ENCODE assay signal across 7 cellular contexts in the genomic region with DNA sequence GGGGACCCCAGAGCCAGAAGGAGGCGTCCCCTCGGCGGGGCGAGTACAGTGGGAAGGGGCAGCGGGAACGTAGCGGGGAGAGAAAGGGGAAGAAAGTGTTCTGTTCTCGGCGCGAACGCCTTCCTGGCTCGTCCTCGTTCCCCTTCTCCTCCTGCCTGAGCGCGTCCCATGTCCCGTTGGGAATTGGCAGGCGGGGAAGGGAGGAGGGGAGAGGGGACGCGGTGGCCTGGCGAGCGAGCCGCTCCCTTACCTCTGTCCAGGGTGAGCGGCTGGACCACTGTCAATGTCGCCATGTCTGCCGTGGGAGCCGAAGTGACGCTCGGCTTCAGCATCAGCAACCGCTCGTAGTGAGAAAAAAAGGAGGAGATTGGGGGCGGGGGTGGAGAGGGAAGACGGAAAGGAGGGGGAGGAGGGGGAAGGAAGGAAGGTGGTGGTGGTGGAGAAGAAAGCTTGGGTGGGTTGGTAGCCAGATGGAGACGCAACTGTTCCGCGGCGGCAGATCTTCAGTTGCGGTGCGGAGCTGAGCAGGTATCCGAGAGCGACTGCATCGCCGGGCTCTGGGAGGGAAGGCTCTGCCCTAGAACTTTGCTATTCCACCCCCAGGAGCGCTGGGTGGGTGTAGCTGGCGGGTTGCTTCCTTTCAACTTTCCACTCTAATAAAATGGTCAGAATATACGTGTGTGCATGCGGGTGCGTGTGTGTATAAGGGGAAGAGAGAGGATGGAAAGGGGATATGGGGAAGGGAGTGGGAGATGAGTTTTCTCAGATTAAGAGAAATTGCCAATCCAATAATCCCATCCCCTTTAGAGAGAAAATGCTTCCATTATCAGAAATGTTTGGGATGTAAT. TPM values are rescaled to one million over a fixed set of nuclear protein-coding genes. Genes with fewer than 3 reads are reported as not detected.
DNase-seq lines count a peak whose midpoint lies in the region; ATAC-seq, FAIRE-seq and TF ChIP-seq lines count a peak whose summit lies in the region.

A gene with protein sequence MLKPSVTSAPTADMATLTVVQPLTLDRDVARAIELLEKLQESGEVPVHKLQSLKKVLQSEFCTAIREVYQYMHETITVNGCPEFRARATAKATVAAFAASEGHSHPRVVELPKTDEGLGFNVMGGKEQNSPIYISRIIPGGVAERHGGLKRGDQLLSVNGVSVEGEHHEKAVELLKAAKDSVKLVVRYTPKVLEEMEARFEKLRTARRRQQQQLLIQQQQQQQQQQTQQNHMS (minus strand): TSS at position 544 of the 848 bp plus-strand sequence. CDS start 212 bp downstream, at position 332.

- H3K4me1 ChIP-seq in HepG2 (ENCODE audit: insufficient read depth, low read length) (peaks cover 65% of the 10 kb centered on the region), thoracic aorta (ENCODE audit: control insufficient read depth in 1 of 2, low read depth in 2 of 2) (peaks cover 0 to 6% of the 10 kb centered on the region in 2 donors)

- H3K9me3 ChIP-seq in HepG2 (ENCODE audit: low read length) (no peaks in the 10 kb centered on the region), thoracic aorta (no peaks in the 10 kb centered on the region)

- CTCF ChIA-PET in HepG2 (lab: Yijun Ruan, JAX; ENCODE audit: low intra/inter-chr PET ratio, low total read pairs) = no interaction called here

- no peak within 1 kb of the TSS for H2AFZ ChIP-seq in HepG2 (ENCODE audit: low read length)

- no peak for TF ChIP-seq RAD21 in HepG2 (CRISPR knock-in tag; IDR thresholded peaks at IDR 0.05)

- TF ChIP-seq EP300 in HepG2 (IDR thresholded peaks at IDR 0.05; ENCODE audit: low read depth in 2 of 2, low read length in 2 of 2) (no peak), HepG2 (CRISPR knock-in tag; IDR thresholded peaks at IDR 0.05; ENCODE audit: borderline replicate concordance) (no peak)

- H3K9ac ChIP-seq in HepG2 (ENCODE audit: insufficient read depth, low read depth, low read length) = peak within 1 kb of the TSS; percentile 96

- intact Hi-C loops in HepG2 (cut with micrococcal nuclease; ENCODE audit: unreplicated experiment) = loop anchor here (2.0 to 5.0 kb wide), 6 partner anchors 13 to 205 kb away; a partner anchor contains a TSS

- peak within 1 kb of the TSS; percentile 77 for H3K4me2 ChIP-seq in HepG2 (ENCODE audit: low read depth, low read length)

- H3K27me3 ChIP-seq in HepG2 (ENCODE audit: control insufficient read depth in 1 of 2, insufficient read depth in 2 of 2, low read length in 2 of 2) (no peaks in the 10 kb centered on the region; a peak in 2 of 5 replicates), thoracic aorta (replicated peaks; ENCODE audit: insufficient read depth) (no peaks in the 10 kb centered on the region)

- under 1% methylated on average over 45 of the region's 47 CpGs for WGBS in HepG2 (ENCODE audit: low lambda C conversion rate)

- peak; percentile 27 for ATAC-seq in GM18498 (IDR thresholded peaks at IDR 0.05; ENCODE audit: unreplicated experiment)
- peak; percentile 21 for ATAC-seq in HG02678 (IDR thresholded peaks at IDR 0.05; ENCODE audit: unreplicated experiment)
- peak; percentile 62 for ATAC-seq in HepG2
- no peak for ATAC-seq in thoracic aorta (ENCODE audit: insufficient number of reproducible peaks, low FRiP score, low read depth)

- H3K36me3 ChIP-seq in HepG2 (replicated peaks in 1 of 2; ENCODE audit: control insufficient read depth in 1 of 2, insufficient read depth in 2 of 2, low read length in 2 of 2) = no peaks in the 10 kb centered on the region
- H3K36me3 ChIP-seq in thoracic aorta = no peaks in the 10 kb centered on the region

- in situ Hi-C loops in HepG2 (cut with HindIII; ENCODE audit: extremely low pct_ligation_motif_present, low pct_unique_long_range_greater_than_20kb) = loop anchor here (10.0 kb wide), 1 partner anchor 137 kb away; a partner anchor contains a TSS

- POLR2A ChIA-PET in HepG2 (lab: Yijun Ruan, JAX) = interaction anchor here (0.8 to 4.0 kb wide), 12 partner anchors 12 to 209 kb away, joined by 3 to 58 read pairs (median 4); no protein-coding TSS in a partner anchor

- no peaks in the 10 kb centered on the region for H4K20me1 ChIP-seq in HepG2 (ENCODE audit: insufficient read depth, low read length)

- peak; percentile 90 for DNase-seq in NCI-H2171 treated with DMSO at 0.1 percent for 48 hours (lab: John Stamatoyannopoulos, UW)
- peak; percentile 15 for DNase-seq in choroid plexus epithelial cell (ENCODE audit: low read depth)
- DNase-seq in HepG2 (ENCODE audit: low spot score) = peak; percentile 18
- DNase-seq in thoracic aorta (ENCODE audit: low spot score) = no peak
- DNase-seq in activated naive CD4-positive, alpha-beta T cell (lab: John Stamatoyannopoulos, UW) = no peak

- H3K4me3 ChIP-seq in choroid plexus epithelial cell (ENCODE audit: low read depth, low read length) (peak within 1 kb of the TSS; percentile 76), HepG2 (replicated peaks in 1 of 3; ENCODE audit: insufficient read depth in 1 of 3, low read depth in 2 of 3, low read length in 3 of 3) (peak within 1 kb of the TSS; percentile 80 to 95 (median 83)), thoracic aorta (peak within 1 kb of the TSS; percentile 79)

- FAIRE-seq in HepG2 (lab: Jason Lieb, UNC) = no peak

- TF ChIP-seq CTCF in choroid plexus epithelial cell (conservative IDR thresholded peaks at IDR 0.05; ENCODE audit: low read depth, low read length) (no peak), HepG2 (CRISPR knock-in tag; IDR thresholded peaks at IDR 0.05) (no peak), thoracic aorta (IDR thresholded peaks at IDR 0.05) (no peak)

- H3K79me2 ChIP-seq in HepG2 (ENCODE audit: insufficient read depth, low read length) = peaks cover 62% of the 10 kb centered on the region

- H3K27ac ChIP-seq in HepG2 (ENCODE audit: extremely low read length, insufficient read depth, low read length) (peak within 1 kb of the TSS; percentile 98), thoracic aorta (peak within 1 kb of the TSS in 1 of 2 donors; percentile 46)

- TF ChIP-seq POLR2A in HepG2 (IDR thresholded peaks at IDR 0.05; ENCODE audit: insufficient read depth in 1 of 2, low read depth in 2 of 2, low read length in 2 of 2) = peak in 1 of 2 experiments; percentile 45; a peak in 2 of 4 replicates

- no TSS peak for BruUV-seq in HepG2 (replicated peaks; lab: Mats Ljungman, UMichigan)

TF ChIP-seq in HepG2, 621 proteins besides CTCF, POLR2A, EP300 and RAD21 (continues in another document):
- TF ChIP-seq, protein P1, sequence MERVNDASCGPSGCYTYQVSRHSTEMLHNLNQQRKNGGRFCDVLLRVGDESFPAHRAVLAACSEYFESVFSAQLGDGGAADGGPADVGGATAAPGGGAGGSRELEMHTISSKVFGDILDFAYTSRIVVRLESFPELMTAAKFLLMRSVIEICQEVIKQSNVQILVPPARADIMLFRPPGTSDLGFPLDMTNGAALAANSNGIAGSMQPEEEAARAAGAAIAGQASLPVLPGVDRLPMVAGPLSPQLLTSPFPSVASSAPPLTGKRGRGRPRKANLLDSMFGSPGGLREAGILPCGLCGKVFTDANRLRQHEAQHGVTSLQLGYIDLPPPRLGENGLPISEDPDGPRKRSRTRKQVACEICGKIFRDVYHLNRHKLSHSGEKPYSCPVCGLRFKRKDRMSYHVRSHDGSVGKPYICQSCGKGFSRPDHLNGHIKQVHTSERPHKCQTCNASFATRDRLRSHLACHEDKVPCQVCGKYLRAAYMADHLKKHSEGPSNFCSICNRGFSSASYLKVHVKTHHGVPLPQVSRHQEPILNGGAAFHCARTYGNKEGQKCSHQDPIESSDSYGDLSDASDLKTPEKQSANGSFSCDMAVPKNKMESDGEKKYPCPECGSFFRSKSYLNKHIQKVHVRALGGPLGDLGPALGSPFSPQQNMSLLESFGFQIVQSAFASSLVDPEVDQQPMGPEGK (CRISPR knock-in tag; IDR thresholded peaks at IDR 0.05) = 0 out of 2 replicates have a peak, but pooled peaks have one; percentile 16
- no peak for TF ChIP-seq ZNF260 (CRISPR knock-in tag; IDR thresholded peaks at IDR 0.05; ENCODE audit: borderline replicate concordance, low read depth)
- no peak for TF ChIP-seq NFE2 (CRISPR knock-in tag; IDR thresholded peaks at IDR 0.05)
- TF ChIP-seq ZBTB7A (CRISPR knock-in tag; IDR thresholded peaks at IDR 0.05) = 0 out of 2 replicates have a peak, but pooled peaks have one; percentile 20
- no peak for TF ChIP-seq GFI1 (CRISPR knock-in tag; IDR thresholded peaks at IDR 0.05; ENCODE audit: borderline replicate concordance)
- peak; percentile 30; the same call in 1 of the 2 replicates for TF ChIP-seq ZNF772 (CRISPR knock-in tag; IDR thresholded peaks at IDR 0.05)
- TF ChIP-seq ZNF709 (CRISPR knock-in tag; IDR thresholded peaks at IDR 0.05) = 0 out of 2 replicates have a peak, but pooled peaks have one; percentile 7
- 0 out of 3 replicates have a peak, but pooled peaks have one; percentile 23 for TF ChIP-seq MXI1 (IDR thresholded peaks at IDR 0.05; ENCODE audit: borderline replicate concordance, low read depth, low read length)
- 0 out of 2 replicates have a peak, but pooled peaks have one; percentile 4 for TF ChIP-seq ZSCAN31 (CRISPR knock-in tag; IDR thresholded peaks at IDR 0.05; ENCODE audit: low read depth)

RNA-seq across cellular contexts. Expression of the gene that starts here (rescaled TPM):
- total RNA-seq in HepG2 (2016; rRNA removed; fragmentation: Illumina TruSeq; extraction: Trizol) (18.5 and 31.9 TPM in 2 replicates), thoracic aorta (1 to 10 TPM in 1 of 2 donors, under 1 TPM in 1; 0.41 to 5.8 TPM)
- 4.5 and 5.5 TPM in 2 replicates for total RNA-seq in HepG2 (2016; cell fraction: cytosol; rRNA removed; fragmentation: Illumina TruSeq; extraction: Trizol; ENCODE audit: low read depth)
- 18.8 and 29.3 TPM in 2 replicates for total RNA-seq in HepG2 (2016; cell fraction: insoluble cytoplasmic fraction; rRNA removed; fragmentation: Illumina TruSeq; extraction: Trizol)
- total RNA-seq in HepG2 (2016; cell fraction: membrane; rRNA removed; fragmentation: Illumina TruSeq; extraction: Trizol) = 6.1 and 6.3 TPM in 2 replicates
- total RNA-seq in HepG2 (2016; cell fraction: nucleus; rRNA removed; fragmentation: Illumina TruSeq; extraction: Trizol) = 15.4 and 20.0 TPM in 2 replicates
- polyA plus RNA-seq in HepG2 (2011; rRNA removed) = 14.4 and 19.2 TPM in 2 replicates
- polyA plus RNA-seq in HepG2 (2011; cell fraction: cytosol; rRNA removed) = 13.9 and 17.2 TPM in 2 replicates
- 10.1 and 11.0 TPM in 2 replicates for polyA plus RNA-seq in HepG2 (2011; cell fraction: nucleus; rRNA removed)
- 17.4 and 20.6 TPM in 2 replicates for polyA plus RNA-seq in HepG2 (2012)
- 3.4 and 3.8 TPM in 2 replicates for polyA plus RNA-seq in HepG2 (2016; cell fraction: cytosol; fragmentation: Illumina TruSeq; extraction: Trizol; ENCODE audit: low read depth)
- 25.6 and 26.5 TPM in 2 replicates for polyA plus RNA-seq in HepG2 (2016; cell fraction: insoluble cytoplasmic fraction; fragmentation: Illumina TruSeq; extraction: Trizol; ENCODE audit: low read depth)
- polyA plus RNA-seq in HepG2 (2016; cell fraction: membrane; fragmentation: Illumina TruSeq; extraction: Trizol; ENCODE audit: low read depth) = 4.4 and 5.9 TPM in 2 replicates
- polyA plus RNA-seq in HepG2 (2016; cell fraction: nucleus; fragmentation: Illumina TruSeq; extraction: Trizol; ENCODE audit: insufficient read depth, low read depth) = 16.7 and 18.0 TPM in 2 replicates
- polyA minus RNA-seq in HepG2 (2011; rRNA and poly(A)+ RNA removed; ENCODE audit: low replicate concordance) = 13.0 TPM in 1 of 2 replicates, not detected in the other
- 15.1 and 15.6 TPM in 2 replicates for polyA minus RNA-seq in HepG2 (2011; cell fraction: cytosol; rRNA and poly(A)+ RNA removed)
- polyA minus RNA-seq in HepG2 (2011; cell fraction: nucleus; rRNA and poly(A)+ RNA removed) = 35.3 and 37.2 TPM in 2 replicates

Comparison
In these comparisons a context has a peak if more than half of its experiments do, and no peak if none do; other contexts are left out.
1. DNase-seq: peak in NCI-H2171 treated with DMSO at 0.1 percent for 48 hours (single experiment), choroid plexus epithelial cell (single experiment) and HepG2 (single experiment); none in thoracic aorta (single experiment) and activated naive CD4-positive, alpha-beta T cell (0 of 4).
2. Peak in every context shown above with its lines, with median percentiles within 50 percentile points of each other: H3K4me3 ChIP-seq.